ENCODE assay signal across 18 cellular contexts in the genomic region with DNA sequence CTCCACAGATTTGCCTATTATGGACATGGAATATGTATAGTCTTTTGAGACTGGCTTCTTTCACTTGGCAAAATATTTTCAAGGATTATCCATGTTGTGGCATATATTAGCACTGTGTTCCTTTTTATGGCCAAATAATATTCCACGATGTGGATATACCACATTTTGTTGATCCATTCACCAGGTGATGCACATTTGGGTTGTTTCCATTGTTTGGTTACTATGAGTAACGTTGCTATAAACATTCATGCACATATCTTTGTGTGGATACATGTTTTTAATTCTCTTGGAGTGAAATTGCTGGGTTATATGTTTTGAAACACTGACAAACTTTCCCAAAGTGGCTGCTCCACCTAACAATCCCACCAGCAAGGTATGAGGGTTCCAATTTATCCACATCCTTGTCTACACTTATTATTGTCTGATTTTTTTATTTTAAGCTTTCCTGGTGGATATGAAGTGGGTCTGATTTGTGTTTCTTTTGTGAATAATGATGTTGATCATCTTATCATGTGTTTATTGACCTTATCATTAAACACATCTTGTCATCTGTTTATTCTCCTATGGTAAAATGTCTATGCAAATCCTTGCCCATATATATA.
"Had no signal": no experiment of that assay in that cellular context is flagged by ENCODE, and none has a peak within 500 bp of the region (broad histone marks: within the 10 kb centered on the region; RNA-seq: fewer than 3 reads in every experiment).

No MANE protein-coding gene starts in this region.

- H3K4me1 ChIP-seq: uterus had no signal

- H3K27ac ChIP-seq: dorsolateral prefrontal cortex, gastrocnemius medialis, WERI-Rb-1 had no signal

- H3K36me3 ChIP-seq: gastrocnemius medialis, heart left ventricle, tibial nerve, uterus, WERI-Rb-1 had no signal

- DNase-seq: activated CD4-positive, alpha-beta T cell treated with anti-CD3 and anti-CD28 coated beads for 1 hour; activated CD4-positive, alpha-beta T cell treated with anti-CD3 and anti-CD28 coated beads, Interleukin-2, amount 50 U/mL, for 4 hours; activated naive CD8-positive, alpha-beta T cell treated with anti-CD3 and anti-CD28 coated beads for 36 hours; activated T-cell treated with anti-CD3 and anti-CD28 coated beads for 4 hours; amniotic stem cell; dorsolateral prefrontal cortex; gastrocnemius medialis; heart left ventricle; left ventricle myocardium superior; mesenchymal stem cell; mucosa of descending colon; naive B cell; retina; stimulated activated CD4-positive, alpha-beta T cell treated with anti-CD3 and anti-CD28 coated beads, Interleukin-2, amount 100 ng/mL, for 24 hours; stimulated activated naive CD4-positive, alpha-beta T cell treated with Interleukin-2 at 50 U/mL for 16 hours; uterus; WERI-Rb-1 had no signal

- ATAC-seq: gastrocnemius medialis, left ventricle myocardium superior, mucosa of descending colon had no signal

- H3K9me3 ChIP-seq: gastrocnemius medialis, mucosa of descending colon, uterus had no signal

- H3K27me3 ChIP-seq: dorsolateral prefrontal cortex, gastrocnemius medialis, heart left ventricle, tibial nerve, uterus had no signal

- H3K4me3 ChIP-seq: dorsolateral prefrontal cortex, gastrocnemius medialis, heart left ventricle, mucosa of descending colon, tibial nerve, uterus had no signal
